In the genomic region with DNA sequence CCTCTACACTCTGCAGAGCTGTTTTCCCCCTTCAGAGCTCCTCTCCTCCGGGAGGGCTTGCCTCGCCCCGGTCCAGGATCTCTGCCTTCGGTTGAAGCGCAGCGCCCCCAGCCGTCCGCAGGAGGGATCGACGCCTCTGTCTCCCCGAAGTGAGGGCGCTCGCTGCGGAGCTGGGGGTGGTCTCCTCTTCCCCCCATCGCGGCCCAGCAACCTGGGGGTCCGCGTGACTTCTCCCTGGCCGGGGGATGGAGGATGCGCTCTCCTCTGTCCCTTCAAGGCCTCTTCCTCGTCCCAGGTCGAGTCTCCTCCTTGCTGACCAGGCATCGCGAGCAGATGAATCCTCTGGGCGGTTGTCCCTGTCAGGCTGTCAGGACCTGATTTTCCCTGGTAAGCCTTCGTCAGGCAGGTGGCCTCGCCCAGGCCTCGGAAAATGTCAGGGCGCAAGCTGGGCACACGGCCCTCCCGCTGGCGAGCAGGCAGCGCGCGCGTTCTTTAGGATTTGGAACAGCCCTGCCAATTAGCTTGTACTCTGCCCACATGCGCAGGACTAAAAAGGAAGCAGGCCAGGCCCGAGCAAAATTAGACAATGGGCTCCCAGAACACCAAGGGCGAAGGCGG, we compare ENCODE assay signal across 1 cellular context.
TF ChIP-seq lines count a peak whose summit lies in the region.

No MANE protein-coding gene starts in this region.

TF ChIP-seq in WTC11, 78 proteins besides CTCF, POLR2A, EP300 and RAD21 (continued from another document):
- TF ChIP-seq, protein P1, sequence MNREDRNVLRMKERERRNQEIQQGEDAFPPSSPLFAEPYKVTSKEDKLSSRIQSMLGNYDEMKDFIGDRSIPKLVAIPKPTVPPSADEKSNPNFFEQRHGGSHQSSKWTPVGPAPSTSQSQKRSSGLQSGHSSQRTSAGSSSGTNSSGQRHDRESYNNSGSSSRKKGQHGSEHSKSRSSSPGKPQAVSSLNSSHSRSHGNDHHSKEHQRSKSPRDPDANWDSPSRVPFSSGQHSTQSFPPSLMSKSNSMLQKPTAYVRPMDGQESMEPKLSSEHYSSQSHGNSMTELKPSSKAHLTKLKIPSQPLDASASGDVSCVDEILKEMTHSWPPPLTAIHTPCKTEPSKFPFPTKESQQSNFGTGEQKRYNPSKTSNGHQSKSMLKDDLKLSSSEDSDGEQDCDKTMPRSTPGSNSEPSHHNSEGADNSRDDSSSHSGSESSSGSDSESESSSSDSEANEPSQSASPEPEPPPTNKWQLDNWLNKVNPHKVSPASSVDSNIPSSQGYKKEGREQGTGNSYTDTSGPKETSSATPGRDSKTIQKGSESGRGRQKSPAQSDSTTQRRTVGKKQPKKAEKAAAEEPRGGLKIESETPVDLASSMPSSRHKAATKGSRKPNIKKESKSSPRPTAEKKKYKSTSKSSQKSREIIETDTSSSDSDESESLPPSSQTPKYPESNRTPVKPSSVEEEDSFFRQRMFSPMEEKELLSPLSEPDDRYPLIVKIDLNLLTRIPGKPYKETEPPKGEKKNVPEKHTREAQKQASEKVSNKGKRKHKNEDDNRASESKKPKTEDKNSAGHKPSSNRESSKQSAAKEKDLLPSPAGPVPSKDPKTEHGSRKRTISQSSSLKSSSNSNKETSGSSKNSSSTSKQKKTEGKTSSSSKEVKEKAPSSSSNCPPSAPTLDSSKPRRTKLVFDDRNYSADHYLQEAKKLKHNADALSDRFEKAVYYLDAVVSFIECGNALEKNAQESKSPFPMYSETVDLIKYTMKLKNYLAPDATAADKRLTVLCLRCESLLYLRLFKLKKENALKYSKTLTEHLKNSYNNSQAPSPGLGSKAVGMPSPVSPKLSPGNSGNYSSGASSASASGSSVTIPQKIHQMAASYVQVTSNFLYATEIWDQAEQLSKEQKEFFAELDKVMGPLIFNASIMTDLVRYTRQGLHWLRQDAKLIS (CRISPR knock-in tag; IDR thresholded peaks at IDR 0.05; ENCODE audit: borderline replicate concordance) = no peak
- no peak for TF ChIP-seq USF2 (CRISPR knock-in tag; IDR thresholded peaks at IDR 0.05)
- TF ChIP-seq NFYB (CRISPR knock-in tag; conservative IDR thresholded peaks at IDR 0.05; ENCODE audit: low read depth) = no peak; the same call in 1 of the 2 replicates
- TF ChIP-seq GABPB1 (CRISPR knock-in tag; IDR thresholded peaks at IDR 0.05) = no peak
- TF ChIP-seq KAT7 (CRISPR knock-in tag; IDR thresholded peaks at IDR 0.05; ENCODE audit: borderline replicate concordance) = no peak
- TF ChIP-seq SMAD4 (CRISPR knock-in tag; IDR thresholded peaks at IDR 0.05) = no peak
- no peak; the same call in 1 of the 2 replicates for TF ChIP-seq ATF1 (CRISPR knock-in tag; IDR thresholded peaks at IDR 0.05)
- TF ChIP-seq ETV6 (CRISPR knock-in tag; IDR thresholded peaks at IDR 0.05) = 0 out of 2 replicates have a peak, but pooled peaks have one; percentile 49
- TF ChIP-seq NR1H2 (CRISPR knock-in tag; IDR thresholded peaks at IDR 0.05) = no peak
- TF ChIP-seq ZNF138 (CRISPR knock-in tag; conservative IDR thresholded peaks at IDR 0.05) = no peak
- no peak for TF ChIP-seq FOXJ3 (CRISPR knock-in tag; IDR thresholded peaks at IDR 0.05; ENCODE audit: borderline replicate concordance)
- no peak for TF ChIP-seq TEAD1 (CRISPR knock-in tag; IDR thresholded peaks at IDR 0.05)
- TF ChIP-seq ZBTB21 (CRISPR knock-in tag; IDR thresholded peaks at IDR 0.05; ENCODE audit: borderline replicate concordance) = no peak
- no peak; the same call in 1 of the 2 replicates for TF ChIP-seq RELA (CRISPR knock-in tag; IDR thresholded peaks at IDR 0.05; ENCODE audit: borderline replicate concordance)
- no peak for TF ChIP-seq ESRRA (CRISPR knock-in tag; IDR thresholded peaks at IDR 0.05; ENCODE audit: borderline replicate concordance)
- TF ChIP-seq HMGA2 (CRISPR knock-in tag; IDR thresholded peaks at IDR 0.05) = no peak
- no peak for TF ChIP-seq JAZF1 (CRISPR knock-in tag; IDR thresholded peaks at IDR 0.05)
- TF ChIP-seq TP53 (CRISPR knock-in tag; IDR thresholded peaks at IDR 0.05) = no peak
- TF ChIP-seq NR2C2 (CRISPR knock-in tag; IDR thresholded peaks at IDR 0.05) = no peak
- TF ChIP-seq ZNF425 (CRISPR knock-in tag; conservative IDR thresholded peaks at IDR 0.05) = no peak
- TF ChIP-seq ZNF219 (CRISPR knock-in tag; IDR thresholded peaks at IDR 0.05; ENCODE audit: borderline replicate concordance) = no peak
- TF ChIP-seq MXD4 (CRISPR knock-in tag; IDR thresholded peaks at IDR 0.05; ENCODE audit: borderline replicate concordance) = no peak
- TF ChIP-seq, protein P2, sequence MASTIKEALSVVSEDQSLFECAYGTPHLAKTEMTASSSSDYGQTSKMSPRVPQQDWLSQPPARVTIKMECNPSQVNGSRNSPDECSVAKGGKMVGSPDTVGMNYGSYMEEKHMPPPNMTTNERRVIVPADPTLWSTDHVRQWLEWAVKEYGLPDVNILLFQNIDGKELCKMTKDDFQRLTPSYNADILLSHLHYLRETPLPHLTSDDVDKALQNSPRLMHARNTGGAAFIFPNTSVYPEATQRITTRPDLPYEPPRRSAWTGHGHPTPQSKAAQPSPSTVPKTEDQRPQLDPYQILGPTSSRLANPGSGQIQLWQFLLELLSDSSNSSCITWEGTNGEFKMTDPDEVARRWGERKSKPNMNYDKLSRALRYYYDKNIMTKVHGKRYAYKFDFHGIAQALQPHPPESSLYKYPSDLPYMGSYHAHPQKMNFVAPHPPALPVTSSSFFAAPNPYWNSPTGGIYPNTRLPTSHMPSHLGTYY (CRISPR knock-in tag; IDR thresholded peaks at IDR 0.05) = no peak
- TF ChIP-seq CREB1 (CRISPR knock-in tag; IDR thresholded peaks at IDR 0.05) = no peak
- no peak for TF ChIP-seq ZNF121 (CRISPR knock-in tag; IDR thresholded peaks at IDR 0.05)
- TF ChIP-seq, protein P3, sequence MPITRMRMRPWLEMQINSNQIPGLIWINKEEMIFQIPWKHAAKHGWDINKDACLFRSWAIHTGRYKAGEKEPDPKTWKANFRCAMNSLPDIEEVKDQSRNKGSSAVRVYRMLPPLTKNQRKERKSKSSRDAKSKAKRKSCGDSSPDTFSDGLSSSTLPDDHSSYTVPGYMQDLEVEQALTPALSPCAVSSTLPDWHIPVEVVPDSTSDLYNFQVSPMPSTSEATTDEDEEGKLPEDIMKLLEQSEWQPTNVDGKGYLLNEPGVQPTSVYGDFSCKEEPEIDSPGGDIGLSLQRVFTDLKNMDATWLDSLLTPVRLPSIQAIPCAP (CRISPR knock-in tag; IDR thresholded peaks at IDR 0.05) = peak; percentile 34; the same call in 1 of the 2 replicates
- peak; percentile 82 for TF ChIP-seq FOXP1 (CRISPR knock-in tag; IDR thresholded peaks at IDR 0.05; ENCODE audit: borderline replicate concordance)
- TF ChIP-seq SMAD3 (CRISPR knock-in tag; IDR thresholded peaks at IDR 0.05; ENCODE audit: borderline replicate concordance) = no peak
- TF ChIP-seq, protein P4, sequence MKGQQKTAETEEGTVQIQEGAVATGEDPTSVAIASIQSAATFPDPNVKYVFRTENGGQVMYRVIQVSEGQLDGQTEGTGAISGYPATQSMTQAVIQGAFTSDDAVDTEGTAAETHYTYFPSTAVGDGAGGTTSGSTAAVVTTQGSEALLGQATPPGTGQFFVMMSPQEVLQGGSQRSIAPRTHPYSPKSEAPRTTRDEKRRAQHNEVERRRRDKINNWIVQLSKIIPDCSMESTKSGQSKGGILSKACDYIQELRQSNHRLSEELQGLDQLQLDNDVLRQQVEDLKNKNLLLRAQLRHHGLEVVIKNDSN (CRISPR knock-in tag; IDR thresholded peaks at IDR 0.05) = no peak
- TF ChIP-seq ZNF423 (CRISPR knock-in tag; IDR thresholded peaks at IDR 0.05) = peak; percentile 33; the same call in 1 of the 2 replicates
- no peak for TF ChIP-seq TCF7 (CRISPR knock-in tag; IDR thresholded peaks at IDR 0.05; ENCODE audit: low read depth)
- TF ChIP-seq SOX15 (CRISPR knock-in tag; IDR thresholded peaks at IDR 0.05) = no peak
- no peak; the same call in 1 of the 2 replicates for TF ChIP-seq NFE2L1 (CRISPR knock-in tag; IDR thresholded peaks at IDR 0.05)
- no peak for TF ChIP-seq GRHL2 (CRISPR knock-in tag; IDR thresholded peaks at IDR 0.05; ENCODE audit: insufficient replicate concordance, severe bottlenecking)
- no peak for TF ChIP-seq ZSCAN18 (CRISPR knock-in tag; IDR thresholded peaks at IDR 0.05)
- TF ChIP-seq, protein P5, sequence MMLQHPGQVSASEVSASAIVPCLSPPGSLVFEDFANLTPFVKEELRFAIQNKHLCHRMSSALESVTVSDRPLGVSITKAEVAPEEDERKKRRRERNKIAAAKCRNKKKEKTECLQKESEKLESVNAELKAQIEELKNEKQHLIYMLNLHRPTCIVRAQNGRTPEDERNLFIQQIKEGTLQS (CRISPR knock-in tag; conservative IDR thresholded peaks at IDR 0.05) = no peak
- no peak for TF ChIP-seq NR3C1 (CRISPR knock-in tag; conservative IDR thresholded peaks at IDR 0.05; ENCODE audit: low read depth)
